Comparison of ENCODE assay signal across 21 cellular contexts in the genomic region with DNA sequence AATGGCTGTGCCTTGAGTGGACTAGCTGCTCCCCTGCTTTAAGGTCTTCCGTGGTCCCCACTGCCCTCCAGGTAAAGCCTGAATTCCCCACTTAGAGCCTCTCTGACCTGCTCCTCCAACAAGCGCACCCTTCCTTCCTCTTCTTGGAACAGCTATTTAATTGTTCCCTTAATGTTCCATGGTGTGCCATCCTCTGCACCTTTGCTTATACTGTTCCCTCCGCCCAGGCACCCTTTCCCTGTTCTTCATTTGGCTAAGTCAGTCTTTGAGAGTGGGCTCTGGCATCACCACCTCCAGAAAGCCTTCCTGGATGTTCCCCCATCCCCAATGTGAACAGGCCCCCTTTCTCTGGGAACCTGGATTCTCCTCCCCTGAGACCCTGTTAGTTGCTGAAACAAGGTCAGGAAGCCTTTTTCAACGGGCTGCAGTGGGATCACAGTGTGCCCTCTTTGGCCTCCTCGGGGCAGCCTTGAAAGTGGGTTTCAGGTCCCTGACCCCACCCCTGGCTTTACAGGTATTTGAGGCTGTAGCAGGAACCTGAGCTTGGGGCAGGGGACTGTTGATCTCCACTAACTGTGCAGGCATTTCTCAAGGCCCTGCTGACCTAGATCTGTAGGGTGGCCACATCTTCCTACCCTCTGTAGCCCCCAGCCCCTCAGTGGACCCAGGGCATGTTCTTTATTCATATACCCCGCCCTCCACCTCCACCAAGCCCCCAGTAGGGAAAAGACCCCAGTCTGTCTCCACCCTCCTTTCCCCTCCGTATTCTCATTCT. TPM values are rescaled to one million over a fixed set of nuclear protein-coding genes. Genes with fewer than 3 reads are reported as not detected.
DNase-seq lines count a peak whose midpoint lies in the region; ATAC-seq and TF ChIP-seq lines count a peak whose summit lies in the region.
"Had no signal": no experiment of that assay in that cellular context is flagged by ENCODE, and none has a peak within 500 bp of the region (broad histone marks: within the 10 kb centered on the region; RNA-seq: fewer than 3 reads in every experiment).

No MANE protein-coding gene starts in this region.

- H3K27ac Mint-ChIP-seq in activated naive CD8-positive, alpha-beta T cell treated with anti-CD3 and anti-CD28 coated beads, Interleukin-2, amount 10 ng/mL, durations not matched to agents 7 days and 5 days = no peak overlapping the region
- H3K27ac Mint-ChIP-seq in activated naive CD8-positive, alpha-beta T cell treated with anti-CD3 and anti-CD28 coated beads, Interleukin-2, amount 50 U/mL, for 24 hours = no peak overlapping the region
- H3K27ac Mint-ChIP-seq in osteocyte (ENCODE audit: unreplicated experiment) = peak overlapping the region; percentile 95
- H3K27ac Mint-ChIP-seq: CD4-positive, alpha-beta memory T cell; immature natural killer cell had no signal

- no peaks in the 10 kb centered on the region for H3K4me1 Mint-ChIP-seq in activated naive CD8-positive, alpha-beta T cell treated with anti-CD3 and anti-CD28 coated beads, Interleukin-2, amount 10 ng/mL, durations not matched to agents 7 days and 5 days
- no peaks in the 10 kb centered on the region for H3K4me1 Mint-ChIP-seq in activated naive CD8-positive, alpha-beta T cell treated with anti-CD3 and anti-CD28 coated beads, Interleukin-2, amount 50 U/mL, for 24 hours
- H3K4me1 Mint-ChIP-seq in osteocyte (ENCODE audit: unreplicated experiment) = peaks cover 76% of the 10 kb centered on the region
- H3K4me1 Mint-ChIP-seq: CD4-positive, alpha-beta memory T cell; immature natural killer cell had no signal

- WGBS in esophagus squamous epithelium, 2 donors = 87 to 88% methylated on average over 6 to 7 of the region's 7 CpGs

- peaks cover 3% of the 10 kb centered on the region for H3K27me3 Mint-ChIP-seq in activated naive CD8-positive, alpha-beta T cell treated with anti-CD3 and anti-CD28 coated beads, Interleukin-2, amount 10 ng/mL, durations not matched to agents 7 days and 5 days
- peaks cover 2% of the 10 kb centered on the region for H3K27me3 Mint-ChIP-seq in activated naive CD8-positive, alpha-beta T cell treated with anti-CD3 and anti-CD28 coated beads, Interleukin-2, amount 50 U/mL, for 24 hours
- H3K27me3 Mint-ChIP-seq in osteocyte (ENCODE audit: unreplicated experiment) = no peaks in the 10 kb centered on the region

- no peaks in the 10 kb centered on the region for H3K36me3 ChIP-seq in esophagus squamous epithelium
- H3K36me3 ChIP-seq in upper lobe of right lung = no peaks in the 10 kb centered on the region
- H3K36me3 ChIP-seq: adrenal gland, HAP-1 had no signal

- TF ChIP-seq CTCF in esophagus squamous epithelium (IDR thresholded peaks at IDR 0.05) (no peak), osteocyte (IDR thresholded peaks at IDR 0.05) (no peak), upper lobe of right lung (IDR thresholded peaks at IDR 0.05) (no peak)

- no peaks in the 10 kb centered on the region for H3K9me3 Mint-ChIP-seq in activated naive CD8-positive, alpha-beta T cell treated with anti-CD3 and anti-CD28 coated beads, Interleukin-2, amount 10 ng/mL, durations not matched to agents 7 days and 5 days
- no peaks in the 10 kb centered on the region for H3K9me3 Mint-ChIP-seq in activated naive CD8-positive, alpha-beta T cell treated with anti-CD3 and anti-CD28 coated beads, Interleukin-2, amount 50 U/mL, for 24 hours
- no peaks in the 10 kb centered on the region for H3K9me3 Mint-ChIP-seq in osteocyte (ENCODE audit: unreplicated experiment)
- H3K9me3 Mint-ChIP-seq: immature natural killer cell had no signal

- H3K27me3 ChIP-seq in esophagus squamous epithelium (peaks cover 0 to 3% (median 0%) of the 10 kb centered on the region in 4 donors), upper lobe of right lung (no peaks in the 10 kb centered on the region)
- H3K27me3 ChIP-seq: adrenal gland had no signal

- peak; percentile 11 for DNase-seq in activated naive CD8-positive, alpha-beta T cell treated with anti-CD3 and anti-CD28 coated beads, Interleukin-2, amount 10 ng/mL, durations not matched to agents 7 days and 5 days
- no peak for DNase-seq in activated naive CD8-positive, alpha-beta T cell treated with anti-CD3 and anti-CD28 coated beads, Interleukin-2, amount 50 U/mL, for 24 hours
- DNase-seq in esophagus squamous epithelium (lab: John Stamatoyannopoulos, UW) = no peak
- no peak for DNase-seq in osteocyte (ENCODE audit: extremely low spot score, unreplicated experiment)
- peak; percentile 46 for DNase-seq in upper lobe of right lung
- no peak for DNase-seq in ureter (ENCODE audit: low spot score)
- DNase-seq in C1 segment of cervical spinal cord (lab: John Stamatoyannopoulos, UW) = no peak
- DNase-seq: 8988T; activated CD4-positive, alpha-beta T cell treated with anti-CD3 and anti-CD28 coated beads, Interleukin-2, amount 50 U/mL, for 48 hours; activated T-cell treated with anti-CD3 and anti-CD28 coated beads, Interleukin-2, amount 50 U/mL, for 48 hours; CD4-positive, alpha-beta memory T cell; immature natural killer cell; MM.1S; NCI-H187 treated with DMSO at 0.1 percent for 48 hours had no signal

- H3K4me1 ChIP-seq in esophagus squamous epithelium (peaks cover 10 to 76% (median 35%) of the 10 kb centered on the region in 3 donors), upper lobe of right lung (peaks cover 14% of the 10 kb centered on the region)
- H3K4me1 ChIP-seq: HAP-1 had no signal

- H3K27ac ChIP-seq in esophagus squamous epithelium (peak overlapping the region in 3 of 4 donors; percentile 23 to 76 (median 70)), upper lobe of right lung (no peak overlapping the region)

- TF ChIP-seq POLR2A in esophagus squamous epithelium (IDR thresholded peaks at IDR 0.05) = no peak

- intact Hi-C loops in esophagus squamous epithelium (cut with DNase I) = no loop called here
- intact Hi-C loops in upper lobe of right lung (cut with DNase I) = no loop called here

- no peak overlapping the region for H3K4me3 Mint-ChIP-seq in activated naive CD8-positive, alpha-beta T cell treated with anti-CD3 and anti-CD28 coated beads, Interleukin-2, amount 10 ng/mL, durations not matched to agents 7 days and 5 days
- no peak overlapping the region for H3K4me3 Mint-ChIP-seq in activated naive CD8-positive, alpha-beta T cell treated with anti-CD3 and anti-CD28 coated beads, Interleukin-2, amount 50 U/mL, for 24 hours
- peak overlapping the region; percentile 72 for H3K4me3 Mint-ChIP-seq in osteocyte (ENCODE audit: unreplicated experiment)
- H3K4me3 Mint-ChIP-seq: CD4-positive, alpha-beta memory T cell; immature natural killer cell had no signal

- H3K36me3 Mint-ChIP-seq in activated naive CD8-positive, alpha-beta T cell treated with anti-CD3 and anti-CD28 coated beads, Interleukin-2, amount 10 ng/mL, durations not matched to agents 7 days and 5 days = no peaks in the 10 kb centered on the region
- H3K36me3 Mint-ChIP-seq in activated naive CD8-positive, alpha-beta T cell treated with anti-CD3 and anti-CD28 coated beads, Interleukin-2, amount 50 U/mL, for 24 hours (ENCODE audit: low read depth) = no peaks in the 10 kb centered on the region
- peaks cover 10% of the 10 kb centered on the region for H3K36me3 Mint-ChIP-seq in osteocyte (ENCODE audit: unreplicated experiment)
- H3K36me3 Mint-ChIP-seq: CD4-positive, alpha-beta memory T cell; immature natural killer cell had no signal

- H3K4me3 ChIP-seq in esophagus squamous epithelium (no peak overlapping the region), upper lobe of right lung (no peak overlapping the region)
- H3K4me3 ChIP-seq: adrenal gland, HAP-1 had no signal

- H3K9me3 ChIP-seq in esophagus squamous epithelium (no peaks in the 10 kb centered on the region), upper lobe of right lung (no peaks in the 10 kb centered on the region)
- H3K9me3 ChIP-seq: adrenal gland, HAP-1 had no signal

- no peak for ATAC-seq in activated naive CD8-positive, alpha-beta T cell treated with anti-CD3 and anti-CD28 coated beads, Interleukin-2, amount 10 ng/mL, durations not matched to agents 7 days and 5 days (ENCODE audit: low read depth)
- no peak for ATAC-seq in activated naive CD8-positive, alpha-beta T cell treated with anti-CD3 and anti-CD28 coated beads, Interleukin-2, amount 50 U/mL, for 24 hours
- ATAC-seq in upper lobe of right lung (no peak), GM21381 (IDR thresholded peaks at IDR 0.05; ENCODE audit: unreplicated experiment) (no peak)

- POLR2A ChIA-PET in activated naive CD8-positive, alpha-beta T cell treated with anti-CD3 and anti-CD28 coated beads, Interleukin-2, amount 10 ng/mL, durations not matched to agents 7 days and 5 days (lab: Charles Lee) = no interaction called here

RNA-seq across cellular contexts. Expression of gene ISLR, which starts 5.0 kb away (rescaled TPM):
- total RNA-seq in activated naive CD8-positive, alpha-beta T cell treated with anti-CD3 and anti-CD28 coated beads, Interleukin-2, amount 10 ng/mL, durations not matched to agents 7 days and 5 days = not detected
- total RNA-seq in esophagus squamous epithelium (10 to 100 TPM in 2 of 4 donors, 1 to 10 TPM in 1, under 1 TPM in 1; 0.91 to 38.0 (median 11.0) TPM), osteocyte (108 and 110 TPM in 2 replicates), upper lobe of right lung (40.6 TPM), ureter (37.4 TPM)
- total RNA-seq: CD4-positive, alpha-beta memory T cell; NCI-H460 had no signal

RNA-seq across cellular contexts. Expression of gene STRA6, which starts 24.1 kb away (rescaled TPM):
- not detected for total RNA-seq in activated naive CD8-positive, alpha-beta T cell treated with anti-CD3 and anti-CD28 coated beads, Interleukin-2, amount 10 ng/mL, durations not matched to agents 7 days and 5 days
- 1 to 10 TPM in 2 of 4 donors, under 1 TPM in 1, not detected in 1; 0.76 to 2.2 (median 1.5) TPM for total RNA-seq in esophagus squamous epithelium
- total RNA-seq in osteocyte = 23.2 and 25.8 TPM in 2 replicates
- total RNA-seq in upper lobe of right lung = not detected
- total RNA-seq in ureter = 50.9 TPM
- total RNA-seq: CD4-positive, alpha-beta memory T cell; subcutaneous adipose tissue had no signal

RNA-seq across cellular contexts. Expression of gene ISLR2, which starts 48.1 kb away (rescaled TPM):
- not detected for total RNA-seq in activated naive CD8-positive, alpha-beta T cell treated with anti-CD3 and anti-CD28 coated beads, Interleukin-2, amount 10 ng/mL, durations not matched to agents 7 days and 5 days
- total RNA-seq in esophagus squamous epithelium (under 1 TPM in 2 of 4 donors, not detected in 2; 0.13 to 0.76 TPM), osteocyte (6.1 TPM in 2 replicates), upper lobe of right lung (4.0 TPM), ureter (0.21 TPM)
- total RNA-seq: CD4-positive, alpha-beta memory T cell; Daoy; NCI-H460 had no signal

RNA-seq across cellular contexts. Expression of gene CCDC33, which starts 57.6 kb away (rescaled TPM):
- total RNA-seq in activated naive CD8-positive, alpha-beta T cell treated with anti-CD3 and anti-CD28 coated beads, Interleukin-2, amount 10 ng/mL, durations not matched to agents 7 days and 5 days = under 1 TPM in 1 of 2 experiments, not detected in 1; 0.17 TPM
- not detected for total RNA-seq in esophagus squamous epithelium
- not detected in 2 replicates for total RNA-seq in osteocyte
- total RNA-seq in upper lobe of right lung = not detected
- 10.2 TPM for total RNA-seq in ureter
- total RNA-seq: CD4-positive, alpha-beta memory T cell; glomerular endothelial cell; NCI-H460; subcutaneous adipose tissue had no signal

Comparison
In these comparisons a context has a peak if more than half of its experiments do, and no peak if none do; other contexts are left out.
1. DNase-seq: peak in activated naive CD8-positive, alpha-beta T cell treated with anti-CD3 and anti-CD28 coated beads, Interleukin-2, amount 10 ng/mL, durations not matched to agents 7 days and 5 days (single experiment) and upper lobe of right lung (single experiment); none in activated naive CD8-positive, alpha-beta T cell treated with anti-CD3 and anti-CD28 coated beads, Interleukin-2, amount 50 U/mL, for 24 hours (single experiment), esophagus squamous epithelium (single experiment), osteocyte (single experiment), ureter (single experiment) and C1 segment of cervical spinal cord (0 of 14).